In genomic region chr11:14127679-14128078, GRCh38 we compare ENCODE assay signal across 29 cellular contexts.
"Had no signal": no experiment of that assay in that cellular context is flagged by ENCODE, and none has a peak within 500 bp of the region (broad histone marks: within the 10 kb centered on the region; RNA-seq: fewer than 3 reads in every experiment).

No MANE protein-coding gene starts in this region.

- H3K9me3 Mint-ChIP-seq: activated T-cell treated with anti-CD3 and anti-CD28 coated beads, Interleukin-2, amount 50 U/mL, for 24 hours; T-helper 2 cell treated with Interferon-gamma antibody and Interleukin-4, amounts not matched to agents 5 μg/mL and 100 μg/mL, for 36 hours had no signal

- H3K27me3 Mint-ChIP-seq: activated CD4-positive, alpha-beta T cell treated with anti-CD3 and anti-CD28 coated beads for 36 hours; activated CD4-positive, alpha-beta T cell treated with anti-CD3 and anti-CD28 coated beads, Interleukin-2, amount 10 ng/mL, durations not matched to agents 7 days and 5 days; activated T-cell treated with anti-CD3 and anti-CD28 coated beads, Interleukin-2, amount 50 U/mL, for 24 hours had no signal

- H3K4me1 ChIP-seq: adrenal gland, body of pancreas, breast epithelium had no signal

- H3K4me3 ChIP-seq: adrenal gland, body of pancreas, breast epithelium, SJCRH30 had no signal

- H3K4me3 Mint-ChIP-seq: activated CD4-positive, alpha-beta T cell treated with anti-CD3 and anti-CD28 coated beads for 36 hours; activated CD4-positive, alpha-beta T cell treated with anti-CD3 and anti-CD28 coated beads, Interleukin-2, amount 10 ng/mL, durations not matched to agents 7 days and 5 days; activated CD8-positive, alpha-beta T cell treated with anti-CD3 and anti-CD28 coated beads, Interleukin-2, amount 10 ng/mL, durations not matched to agents 7 days and 5 days; activated naive CD4-positive, alpha-beta T cell treated with anti-CD3 and anti-CD28 coated beads for 36 hours; activated T-cell treated with anti-CD3 and anti-CD28 coated beads, Interleukin-2, amount 50 U/mL, for 24 hours; T-helper 1 cell treated with Interleukin-12 subunit alpha and Interleukin-12 subunit beta and Interleukin-4 antibody, amounts not matched to agents 30 μg/mL and 1 μg/mL, for 36 hours; T-helper 2 cell treated with Interferon-gamma antibody and Interleukin-4, amounts not matched to agents 5 μg/mL and 100 μg/mL, for 36 hours had no signal

- H3K9me3 ChIP-seq: adrenal gland, SJCRH30, SK-N-SH had no signal

- H3K27ac Mint-ChIP-seq: activated CD4-positive, alpha-beta T cell treated with anti-CD3 and anti-CD28 coated beads for 36 hours; activated CD4-positive, alpha-beta T cell treated with anti-CD3 and anti-CD28 coated beads, Interleukin-2, amount 10 ng/mL, durations not matched to agents 7 days and 5 days; activated CD8-positive, alpha-beta T cell treated with anti-CD3 and anti-CD28 coated beads, Interleukin-2, amount 10 ng/mL, durations not matched to agents 7 days and 5 days; activated naive CD4-positive, alpha-beta T cell treated with anti-CD3 and anti-CD28 coated beads for 36 hours; activated naive CD4-positive, alpha-beta T cell treated with anti-CD3 and anti-CD28 coated beads, Interleukin-2, amount 50 U/mL, for 72 hours; activated T-cell treated with anti-CD3 and anti-CD28 coated beads, Interleukin-2, amount 50 U/mL, for 24 hours; activated T-helper 2 cell treated with anti-CD3 and anti-CD28 coated beads, Interferon-gamma antibody, Interleukin-2, Interleukin-4, amounts not matched to agents 10 μg/mL and 5 μg/mL and 100 μg/mL, durations not matched to agents 14 hours and 24 hours and 36 hours; T-helper 1 cell treated with Interleukin-12 subunit alpha and Interleukin-12 subunit beta and Interleukin-4 antibody, amounts not matched to agents 30 μg/mL and 1 μg/mL, for 36 hours; T-helper 2 cell treated with Interferon-gamma antibody and Interleukin-4, amounts not matched to agents 5 μg/mL and 100 μg/mL, for 36 hours had no signal

- H3K27me3 ChIP-seq: adrenal gland, body of pancreas, breast epithelium had no signal

- FAIRE-seq: astrocyte, TTC549 had no signal

- H3K36me3 ChIP-seq: adrenal gland, breast epithelium, SJCRH30 had no signal

- H3K27ac ChIP-seq: adrenal gland, body of pancreas, breast epithelium, SJCRH30 had no signal

- H3K4me2 ChIP-seq: SK-N-SH had no signal

- DNase-seq: activated CD4-positive, alpha-beta T cell treated with anti-CD3 and anti-CD28 coated beads for 36 hours; activated CD4-positive, alpha-beta T cell treated with anti-CD3 and anti-CD28 coated beads, Interleukin-2, amount 10 ng/mL, durations not matched to agents 7 days and 5 days; activated CD4-positive, alpha-beta T cell treated with anti-CD3 and anti-CD28 coated beads, Interleukin-2, amount 50 U/mL, for 48 hours; activated CD8-positive, alpha-beta T cell treated with anti-CD3 and anti-CD28 coated beads, Interleukin-2, amount 10 ng/mL, durations not matched to agents 7 days and 5 days; activated gamma-delta T cell; activated naive CD4-positive, alpha-beta T cell treated with anti-CD3 and anti-CD28 coated beads for 36 hours; activated T-cell treated with anti-CD3 and anti-CD28 coated beads, Interleukin-2, amount 50 U/mL, for 24 hours; adrenal gland; body of pancreas; MM.1S; MV-4-11; NCI-H1092; NCI-H1436 treated with DMSO at 0.1 percent for 48 hours; NCI-H1694 treated with DMSO at 0.1 percent for 48 hours; NCI-H2029; NCI-H345; NCI-H524 treated with DMSO at 0.1 percent for 48 hours; NCI-H748 treated with DMSO at 0.1 percent for 48 hours; OCI-M1; SHP77; SJCRH30; SK-N-SH had no signal

- H3K4me1 Mint-ChIP-seq: activated CD4-positive, alpha-beta T cell treated with anti-CD3 and anti-CD28 coated beads, Interleukin-2, amount 10 ng/mL, durations not matched to agents 7 days and 5 days had no signal

- H3K9ac ChIP-seq: SK-N-SH had no signal
